ENCODE assay signal across 10 cellular contexts in genomic region chr1:226821719-226822085, GRCh38. TPM values are rescaled to one million over a fixed set of nuclear protein-coding genes. Genes with fewer than 3 reads are reported as not detected.
DNase-seq lines count a peak whose midpoint lies in the region; ATAC-seq and TF ChIP-seq lines count a peak whose summit lies in the region.
"Had no signal": no experiment of that assay in that cellular context is flagged by ENCODE, and none has a peak within 500 bp of the region (broad histone marks: within the 10 kb centered on the region; RNA-seq: fewer than 3 reads in every experiment).

No MANE protein-coding gene starts in this region.

- BruUV-seq in Panc1 (replicated peaks; lab: Mats Ljungman, UMichigan): no TSS peak

- POLR2A ChIA-PET in Panc1 (lab: Charles Lee): no interaction called here

- peak overlapping the region; percentile 37; the same call in 1 of the 2 replicates for H3K27ac ChIP-seq in Panc1 (ENCODE audit: low read length)
- H3K27ac ChIP-seq in esophagus (ENCODE audit: low read depth in 2 of 2, low read length in 1 of 2): peak overlapping the region; percentile 73 to 85
- H3K27ac ChIP-seq in muscle layer of colon (ENCODE audit: low read depth, low read length): peak overlapping the region; percentile 94
- peak overlapping the region; percentile 73 to 85 (median 84) for H3K27ac ChIP-seq in transverse colon

- no peak overlapping the region for H3K4me3 ChIP-seq in Panc1 (ENCODE audit: low read depth in 2 of 2, low read length in 2 of 2)
- H3K4me3 ChIP-seq in esophagus (ENCODE audit: low read depth in 1 of 2, low read length in 2 of 2): no peak overlapping the region
- H3K4me3 ChIP-seq in muscle layer of colon (ENCODE audit: low read depth in 1 of 2, low read length in 2 of 2): no peak overlapping the region
- no peak overlapping the region for H3K4me3 ChIP-seq in transverse colon
- H3K4me3 ChIP-seq: K562 had no signal

- TF ChIP-seq CTCF in Panc1 (IDR thresholded peaks at IDR 0.05): no peak
- no peak for TF ChIP-seq CTCF in transverse colon (IDR thresholded peaks at IDR 0.05)

- intact Hi-C loops in Panc1 (cut with micrococcal nuclease; ENCODE audit: unreplicated experiment) (no loop called here), transverse colon (cut with DNase I; ENCODE audit: low total_unique reads) (loop anchor here (5.0 kb wide), 1 partner anchor 169 kb away; no protein-coding TSS in a partner anchor)

- TF ChIP-seq POLR2A in transverse colon (IDR thresholded peaks at IDR 0.05): no peak

- peak; percentile 41; the same call in 1 of the 2 replicates for ATAC-seq in Panc1
- ATAC-seq in GM18517 (IDR thresholded peaks at IDR 0.05; ENCODE audit: unreplicated experiment): no peak
- no peak for ATAC-seq in GM21526 (IDR thresholded peaks at IDR 0.05; ENCODE audit: low FRiP score, unreplicated experiment)

- no peaks in the 10 kb centered on the region for H3K9me3 ChIP-seq in Panc1 (ENCODE audit: control insufficient read depth, insufficient read depth, low read depth, low read length)
- no peaks in the 10 kb centered on the region for H3K9me3 ChIP-seq in esophagus (ENCODE audit: control insufficient read depth in 2 of 2, insufficient read depth in 1 of 2, low read depth in 1 of 2, low read length in 1 of 2)
- H3K9me3 ChIP-seq in muscle layer of colon (ENCODE audit: low read length): no peaks in the 10 kb centered on the region
- H3K9me3 ChIP-seq in transverse colon: no peaks in the 10 kb centered on the region

- no peaks in the 10 kb centered on the region for H3K36me3 ChIP-seq in Panc1 (ENCODE audit: control insufficient read depth, insufficient read depth, low read length)
- H3K36me3 ChIP-seq in esophagus (ENCODE audit: control insufficient read depth in 2 of 2, insufficient read depth in 2 of 2, low read length in 1 of 2): no peaks in the 10 kb centered on the region
- H3K36me3 ChIP-seq in muscle layer of colon (ENCODE audit: insufficient read depth, low read length): no peaks in the 10 kb centered on the region
- no peaks in the 10 kb centered on the region for H3K36me3 ChIP-seq in transverse colon

- peaks cover 9% of the 10 kb centered on the region; the same call in 1 of the 2 replicates for H3K4me1 ChIP-seq in Panc1 (ENCODE audit: control insufficient read depth, insufficient read depth, low read length)
- peaks cover 0 to 2% of the 10 kb centered on the region in 2 donors for H3K4me1 ChIP-seq in esophagus (ENCODE audit: control insufficient read depth in 2 of 2, insufficient read depth in 2 of 2, low read length in 1 of 2)
- H3K4me1 ChIP-seq in muscle layer of colon (ENCODE audit: insufficient read depth, low read length): peaks cover 31% of the 10 kb centered on the region
- H3K4me1 ChIP-seq in transverse colon: peaks cover 5 to 10% (median 7%) of the 10 kb centered on the region in 4 donors

- CTCF ChIA-PET in Panc1 (lab: Charles Lee): no interaction called here

- no peak for TF ChIP-seq EP300 in transverse colon (IDR thresholded peaks at IDR 0.05; ENCODE audit: low read depth)

- in situ Hi-C loops in Panc1 (cut with HindIII; ENCODE audit: low pct_unique_long_range_greater_than_20kb, low sequenced_read_pairs) (no loop called here), transverse colon (cut with MboI; ENCODE audit: low pct_ligation_motif_present in 1 of 4, low pct_unique_long_range_greater_than_20kb in 1 of 4, low sequenced_read_pairs in 3 of 4) (loop anchor here in 3 of 4 donors (5.0 to 10.0 kb wide), 3 partner anchors 87 to 187 kb away; partner anchors contain the start of gene ITPKB (in 1 of the 3))

- no peaks in the 10 kb centered on the region for H3K27me3 ChIP-seq in Panc1 (ENCODE audit: control insufficient read depth, insufficient read depth, low read length)
- no peaks in the 10 kb centered on the region for H3K27me3 ChIP-seq in esophagus (ENCODE audit: control insufficient read depth in 1 of 2, insufficient read depth in 2 of 2, low read length in 2 of 2)
- H3K27me3 ChIP-seq in muscle layer of colon (ENCODE audit: control insufficient read depth in 1 of 2, insufficient read depth in 2 of 2, low read length in 2 of 2): no peaks in the 10 kb centered on the region
- H3K27me3 ChIP-seq in transverse colon: no peaks in the 10 kb centered on the region

- peak overlapping the region; percentile 51 for H3K9ac ChIP-seq in muscle layer of colon (ENCODE audit: low read length)

- DNase-seq in Panc1 (ENCODE audit: low read depth, low spot score) (no peak), transverse colon (no peak)
- no peak for DNase-seq in stimulated activated CD4-positive, alpha-beta T cell treated with anti-CD3 and anti-CD28 coated beads, Interleukin-1b, Interleukin-23, amount 100 ng/mL, for 48 hours
- DNase-seq: immature natural killer cell; stimulated activated naive CD4-positive, alpha-beta T cell had no signal

- 66 to 68% methylated on average over 1 of the region's 1 CpG for WGBS in esophagus, 2 donors
- WGBS in transverse colon (ENCODE audit: low coverage in 1 of 2), 2 donors: 50% methylated on average over 1 of the region's 1 CpG; no CpG with 5 or more reads in 1 of the 2 donors

RNA-seq across cellular contexts. Expression of gene PSEN2, which starts 48.7 kb away (rescaled TPM):
- 33.3 TPM for total RNA-seq in Panc1 (2021; ENCODE audit: unreplicated experiment)
- 25.4 TPM for polyA plus RNA-seq in Panc1 (2012; ENCODE audit: insufficient read length)
- 10 to 100 TPM in 1 of 2 donors, 1 to 10 TPM in 1; 8.8 to 12.0 TPM for polyA plus RNA-seq in esophagus
- 10 to 100 TPM; 24.6 to 47.5 (median 35.6) TPM for total RNA-seq in transverse colon

Comparison
In these comparisons a context has a peak if more than half of its experiments do, and no peak if none do; other contexts are left out.
1. H3K27ac ChIP-seq: peak in every context shown above with its lines; median percentile 94 in muscle layer of colon; 84 in transverse colon; 79 in esophagus; 37 in Panc1.